8 cellular contexts compared by ENCODE assay signal in the genomic region with DNA sequence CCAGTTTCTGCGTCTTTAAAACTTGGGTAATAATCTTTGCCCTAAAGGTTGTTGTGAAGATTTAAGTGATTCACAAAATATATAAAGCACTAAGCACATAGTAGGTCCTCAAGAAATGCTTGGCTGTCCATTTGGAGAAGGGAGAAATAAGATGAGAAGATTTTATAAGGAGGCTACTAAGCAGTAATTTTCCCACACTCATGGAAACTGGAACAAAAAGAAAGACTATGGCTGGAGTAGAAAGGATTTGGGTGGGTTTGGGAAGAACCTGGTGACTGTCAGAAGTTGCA. TPM values are rescaled to one million over a fixed set of nuclear protein-coding genes. Genes with fewer than 3 reads are reported as not detected.
DNase-seq lines count a peak whose midpoint lies in the region; ATAC-seq, FAIRE-seq and TF ChIP-seq lines count a peak whose summit lies in the region.

No MANE protein-coding gene starts in this region.

- H3K4me1 Mint-ChIP-seq in naive thymus-derived CD4-positive, alpha-beta T cell: peaks cover 19 to 79% (median 58%) of the 10 kb centered on the region in 7 donors

- peaks cover 13% of the 10 kb centered on the region; the same call in 1 of the 2 replicates for H3K79me2 ChIP-seq in KMS-11 (ENCODE audit: insufficient read depth, low read depth)

- H3K27me3 Mint-ChIP-seq in naive thymus-derived CD4-positive, alpha-beta T cell: no peaks in the 10 kb centered on the region

- peak overlapping the region; percentile 99 for H3K9ac ChIP-seq in KMS-11

- H3K9me3 ChIP-seq in A673 (ENCODE audit: low read depth, low read length, poor library complexity, severe bottlenecking): no peaks in the 10 kb centered on the region
- H3K9me3 ChIP-seq in naive thymus-derived CD4-positive, alpha-beta T cell (ENCODE audit: control insufficient read depth in 2 of 3, low read length in 3 of 3): no peaks in the 10 kb centered on the region

- no peak overlapping the region for H2AFZ ChIP-seq in KMS-11 (ENCODE audit: low read depth)

- POLR2A ChIA-PET in A673 (lab: Charles Lee; ENCODE audit: low non-redundant PET): no interaction called here
- POLR2A ChIA-PET in naive thymus-derived CD4-positive, alpha-beta T cell (lab: Charles Lee): interaction anchor here (1.2 to 35.3 kb wide), 5 partner anchors 10 to 101 kb away, joined by 3 to 1138 read pairs (median 32); partner anchors contain the start of genes NCBP2L and TSC22D3

- H3K36me3 Mint-ChIP-seq in naive thymus-derived CD4-positive, alpha-beta T cell: peaks cover 0 to 5% (median 0%) of the 10 kb centered on the region in 5 donors

- peaks cover 0 to 4% (median 0%) of the 10 kb centered on the region in 11 donors for H3K9me3 Mint-ChIP-seq in naive thymus-derived CD4-positive, alpha-beta T cell

- no peak overlapping the region for H3K27ac ChIP-seq in A673 (ENCODE audit: low read depth, low read length, poor library complexity, severe bottlenecking)
- H3K27ac ChIP-seq in KMS-11: peak overlapping the region; percentile 99
- H3K27ac ChIP-seq in naive thymus-derived CD4-positive, alpha-beta T cell (ENCODE audit: low read depth, low read length): peak overlapping the region; percentile 99

- H3K36me3 ChIP-seq in A673 (ENCODE audit: insufficient read depth, low read length, poor library complexity, severe bottlenecking) (no peaks in the 10 kb centered on the region), KMS-11 (ENCODE audit: insufficient read depth) (no peaks in the 10 kb centered on the region), bronchial epithelial cell (ENCODE audit: control insufficient read depth, insufficient read depth, low read length) (no peaks in the 10 kb centered on the region)
- H3K36me3 ChIP-seq in naive thymus-derived CD4-positive, alpha-beta T cell (ENCODE audit: control insufficient read depth in 2 of 3, insufficient read depth in 3 of 3, low read length in 3 of 3): no peaks in the 10 kb centered on the region

- no peaks in the 10 kb centered on the region for H4K20me1 ChIP-seq in KMS-11 (ENCODE audit: insufficient read depth)

- peak overlapping the region; percentile 93 for H3K4me2 ChIP-seq in KMS-11

- H3K4me3 Mint-ChIP-seq in naive thymus-derived CD4-positive, alpha-beta T cell: peak overlapping the region; percentile 83 to 95 (median 88)

- no peak for TF ChIP-seq CTCF in A673 (conservative IDR thresholded peaks at IDR 0.05; ENCODE audit: low read depth, low read length)
- no peak for TF ChIP-seq CTCF in KMS-11 (conservative IDR thresholded peaks at IDR 0.05; ENCODE audit: low read depth, low read length)
- no peak for TF ChIP-seq CTCF in bronchial epithelial cell (IDR thresholded peaks at IDR 0.05; ENCODE audit: insufficient read depth, low read length, severe bottlenecking)

- H3K4me1 ChIP-seq in A673 (ENCODE audit: insufficient read depth, low read length, poor library complexity, severe bottlenecking) (peaks cover 26% of the 10 kb centered on the region), KMS-11 (ENCODE audit: low read depth, poor library complexity, severe bottlenecking) (peaks cover 75% of the 10 kb centered on the region)
- peaks cover 49 to 52% of the 10 kb centered on the region in 2 donors for H3K4me1 ChIP-seq in naive thymus-derived CD4-positive, alpha-beta T cell (ENCODE audit: control insufficient read depth in 2 of 2, insufficient read depth in 2 of 2, low read length in 2 of 2)

- H3K27ac Mint-ChIP-seq in naive thymus-derived CD4-positive, alpha-beta T cell: peak overlapping the region; percentile 96 to 100 (median 98)

- no peak for ATAC-seq in naive thymus-derived CD4-positive, alpha-beta T cell
- ATAC-seq in SK-N-SH treated with all-trans-retinoic acid at 6 μM for 48 hours (no peak), GM21528 (IDR thresholded peaks at IDR 0.05; ENCODE audit: low FRiP score, unreplicated experiment) (no peak)

- FAIRE-seq in bronchial epithelial cell (lab: Jason Lieb, UNC): no peak

- intact Hi-C loops in A673 (cut with micrococcal nuclease; ENCODE audit: unreplicated experiment): loop anchor here (5.0 kb wide), 1 partner anchor 42 kb away; no protein-coding TSS in a partner anchor
- intact Hi-C loops in naive thymus-derived CD4-positive, alpha-beta T cell (cut with micrococcal nuclease): no loop called here

- TSS peak; percentile 50 for BruUV-seq in A673 (replicated peaks; lab: Mats Ljungman, UMichigan)

- CTCF ChIA-PET in A673 (lab: Charles Lee): no interaction called here
- CTCF ChIA-PET in naive thymus-derived CD4-positive, alpha-beta T cell (lab: Charles Lee): interaction anchor here (3.7 to 7.7 kb wide), 2 partner anchors 40 to 102 kb away, joined by 48 to 264 read pairs; partner anchors contain the start of genes NCBP2L and TSC22D3

- H3K27me3 ChIP-seq in A673 (replicated peaks; ENCODE audit: insufficient read depth, low read depth, low read length, poor library complexity): peaks cover 6% of the 10 kb centered on the region
- H3K27me3 ChIP-seq in KMS-11 (ENCODE audit: insufficient read depth, low read depth): no peaks in the 10 kb centered on the region
- H3K27me3 ChIP-seq in bronchial epithelial cell (ENCODE audit: control insufficient read depth, insufficient read depth, low read length): no peaks in the 10 kb centered on the region
- no peaks in the 10 kb centered on the region for H3K27me3 ChIP-seq in naive thymus-derived CD4-positive, alpha-beta T cell (ENCODE audit: control insufficient read depth in 2 of 2, insufficient read depth in 2 of 2, low read length in 2 of 2)

- H3K4me3 ChIP-seq in A673 (ENCODE audit: low read depth, low read length, poor library complexity, severe bottlenecking) (peak overlapping the region; percentile 49), KMS-11 (IDR thresholded peaks at IDR 0.05; ENCODE audit: insufficient read depth, low read depth, low read length) (no peak overlapping the region), bronchial epithelial cell (ENCODE audit: low read depth, low read length) (peak overlapping the region; percentile 65)
- H3K4me3 ChIP-seq in naive thymus-derived CD4-positive, alpha-beta T cell (ENCODE audit: low read length): peak overlapping the region; percentile 78

- no peak for DNase-seq in A673 (ENCODE audit: low spot score)
- DNase-seq in bronchial epithelial cell (ENCODE audit: low read depth): no peak
- DNase-seq in naive thymus-derived CD4-positive, alpha-beta T cell: no peak
- DNase-seq in 8988T: no peak
- DNase-seq in GOT3 (lab: John Stamatoyannopoulos, UW): no peak

TF ChIP-seq in SK-N-SH treated with all-trans-retinoic acid at 6 μM for 48 hours, 23 proteins besides CTCF, POLR2A, EP300 and RAD21:
- TF ChIP-seq BACH2 (CRISPR knock-in tag; IDR thresholded peaks at IDR 0.05; ENCODE audit: borderline replicate concordance) (no peak), ARNTL (CRISPR knock-in tag; IDR thresholded peaks at IDR 0.05; ENCODE audit: borderline replicate concordance, low read depth) (no peak), ZNF565 (CRISPR knock-in tag; conservative IDR thresholded peaks at IDR 0.05; ENCODE audit: low read depth) (no peak), SNAI2 (CRISPR knock-in tag; IDR thresholded peaks at IDR 0.05) (no peak), TSHZ2 (CRISPR knock-in tag; IDR thresholded peaks at IDR 0.05) (no peak)
- TF ChIP-seq, protein P1, sequence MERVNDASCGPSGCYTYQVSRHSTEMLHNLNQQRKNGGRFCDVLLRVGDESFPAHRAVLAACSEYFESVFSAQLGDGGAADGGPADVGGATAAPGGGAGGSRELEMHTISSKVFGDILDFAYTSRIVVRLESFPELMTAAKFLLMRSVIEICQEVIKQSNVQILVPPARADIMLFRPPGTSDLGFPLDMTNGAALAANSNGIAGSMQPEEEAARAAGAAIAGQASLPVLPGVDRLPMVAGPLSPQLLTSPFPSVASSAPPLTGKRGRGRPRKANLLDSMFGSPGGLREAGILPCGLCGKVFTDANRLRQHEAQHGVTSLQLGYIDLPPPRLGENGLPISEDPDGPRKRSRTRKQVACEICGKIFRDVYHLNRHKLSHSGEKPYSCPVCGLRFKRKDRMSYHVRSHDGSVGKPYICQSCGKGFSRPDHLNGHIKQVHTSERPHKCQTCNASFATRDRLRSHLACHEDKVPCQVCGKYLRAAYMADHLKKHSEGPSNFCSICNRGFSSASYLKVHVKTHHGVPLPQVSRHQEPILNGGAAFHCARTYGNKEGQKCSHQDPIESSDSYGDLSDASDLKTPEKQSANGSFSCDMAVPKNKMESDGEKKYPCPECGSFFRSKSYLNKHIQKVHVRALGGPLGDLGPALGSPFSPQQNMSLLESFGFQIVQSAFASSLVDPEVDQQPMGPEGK (CRISPR knock-in tag; IDR thresholded peaks at IDR 0.05; ENCODE audit: borderline replicate concordance): no peak

RNA-seq across cellular contexts. Expression of gene PRPS1, which starts 47.0 kb away (rescaled TPM):
- total RNA-seq in A673 (2021) (87.3 and 88.1 TPM in 2 replicates), bronchial epithelial cell (11.8 and 15.0 TPM in 2 replicates)
- 10 to 100 TPM; 59.2 to 71.8 (median 62.6) TPM for total RNA-seq in naive thymus-derived CD4-positive, alpha-beta T cell
- 10 to 100 TPM; 54.7 to 56.8 TPM for polyA plus RNA-seq in naive thymus-derived CD4-positive, alpha-beta T cell
